In genomic region chr6:80510521-80510920, GRCh38 we compare ENCODE assay signal across 1 cellular context.
A peak's percentile ranks its signal among the peaks of the same experiment; 100 is the strongest.
TF ChIP-seq lines count a peak whose summit lies in the region.

No MANE protein-coding gene starts in this region.

TF ChIP-seq in HepG2, 621 proteins besides CTCF, POLR2A, EP300 and RAD21 (continued from another document):
- peak; percentile 40; the same call in 1 of the 2 replicates for TF ChIP-seq TFAP4 (IDR thresholded peaks at IDR 0.05; ENCODE audit: borderline replicate concordance, low read depth)
- peak; percentile 41; the same call in 1 of the 2 replicates for TF ChIP-seq FOXK1 (CRISPR knock-in tag; IDR thresholded peaks at IDR 0.05; ENCODE audit: borderline replicate concordance, low read depth)
- TF ChIP-seq NAIF1 (CRISPR knock-in tag; IDR thresholded peaks at IDR 0.05; ENCODE audit: borderline replicate concordance), result 0 out of 2 replicates have a peak, but pooled peaks have one; percentile 25
